9 cellular contexts compared by ENCODE assay signal in genomic region chr3:189305412-189305811, GRCh38.
DNase-seq lines count a peak whose midpoint lies in the region; ATAC-seq, FAIRE-seq and TF ChIP-seq lines count a peak whose summit lies in the region.
"Had no signal": no experiment of that assay in that cellular context is flagged by ENCODE, and none has a peak within 500 bp of the region (broad histone marks: within the 10 kb centered on the region; RNA-seq: fewer than 3 reads in every experiment).

No MANE protein-coding gene starts in this region.

- no peak for FAIRE-seq in urothelium cell line (lab: Jason Lieb, UNC)

- H3K36me3 Mint-ChIP-seq in CD4-positive, alpha-beta T cell (ENCODE audit: low read depth) = no peaks in the 10 kb centered on the region

- DNase-seq in CD4-positive, alpha-beta T cell = no peak
- DNase-seq in epithelial cell of esophagus (ENCODE audit: low read depth) (peak; percentile 58), HCEC 1CT (no peak), substantia nigra (lab: John Stamatoyannopoulos, UW) (no peak), urothelium cell line (ENCODE audit: low spot score) (no peak), NCI-H187 treated with DMSO at 0.1 percent for 48 hours (lab: John Stamatoyannopoulos, UW) (no peak)
- DNase-seq: activated naive CD8-positive, alpha-beta T cell treated with anti-CD3 and anti-CD28 coated beads, Interleukin-2, amount 10 ng/mL, durations not matched to agents 7 days and 5 days had no signal

- no peak overlapping the region for H3K27ac ChIP-seq in CD4-positive, alpha-beta T cell (ENCODE audit: low read depth, low read length)
- no peak overlapping the region for H3K27ac ChIP-seq in substantia nigra (ENCODE audit: low read depth, low read length, poor library complexity, severe bottlenecking)

- H3K9me3 Mint-ChIP-seq in CD4-positive, alpha-beta T cell = no peaks in the 10 kb centered on the region

- H3K4me3 ChIP-seq in epithelial cell of esophagus (ENCODE audit: low read length) = no peak overlapping the region

- peaks cover 58% of the 10 kb centered on the region for H3K4me1 Mint-ChIP-seq in CD4-positive, alpha-beta T cell (ENCODE audit: low read depth)

- H3K9me3 ChIP-seq in CD4-positive, alpha-beta T cell (ENCODE audit: control insufficient read depth, low read length) = no peaks in the 10 kb centered on the region

- no peak overlapping the region for H3K4me3 Mint-ChIP-seq in CD4-positive, alpha-beta T cell

- intact Hi-C loops in CD4-positive, alpha-beta T cell (cut with DNase I, micrococcal nuclease) = no loop called here

- no peaks in the 10 kb centered on the region for H3K27me3 ChIP-seq in CD4-positive, alpha-beta T cell (ENCODE audit: control insufficient read depth, insufficient read depth, low read length)

- CTCF ChIA-PET in CD4-positive, alpha-beta T cell (lab: Charles Lee) = interaction anchor here (1.9 kb wide), 1 partner anchor 17 kb away, joined by 5 read pairs; no protein-coding TSS in a partner anchor

- no peak for TF ChIP-seq CTCF in CD4-positive, alpha-beta T cell (IDR thresholded peaks at IDR 0.05)
- TF ChIP-seq CTCF in epithelial cell of esophagus (IDR thresholded peaks at IDR 0.05; ENCODE audit: insufficient read depth, low read depth, low read length, missing control alignments) = no peak

- ATAC-seq in CD4-positive, alpha-beta T cell (ENCODE audit: poor library complexity) = no peak
- ATAC-seq in GM19043 (IDR thresholded peaks at IDR 0.05; ENCODE audit: low read depth, unreplicated experiment) = peak; percentile 43
- ATAC-seq in HG03280 (IDR thresholded peaks at IDR 0.05; ENCODE audit: unreplicated experiment) = peak; percentile 61

- peak overlapping the region; percentile 65 for H3K27ac Mint-ChIP-seq in CD4-positive, alpha-beta T cell
- H3K27ac Mint-ChIP-seq: activated naive CD8-positive, alpha-beta T cell treated with anti-CD3 and anti-CD28 coated beads, Interleukin-2, amount 10 ng/mL, durations not matched to agents 7 days and 5 days had no signal

- POLR2A ChIA-PET in CD4-positive, alpha-beta T cell (lab: Charles Lee) = interaction anchor here (0.7 to 4.3 kb wide), 3 partner anchors 11 to 19 kb away, joined by 3 to 18 read pairs (median 5); no protein-coding TSS in a partner anchor

- no peaks in the 10 kb centered on the region for H3K27me3 Mint-ChIP-seq in CD4-positive, alpha-beta T cell
- H3K27me3 Mint-ChIP-seq: activated naive CD8-positive, alpha-beta T cell treated with anti-CD3 and anti-CD28 coated beads, Interleukin-2, amount 10 ng/mL, durations not matched to agents 7 days and 5 days had no signal
